Comparison of ENCODE assay signal across 8 cellular contexts in the genomic region with DNA sequence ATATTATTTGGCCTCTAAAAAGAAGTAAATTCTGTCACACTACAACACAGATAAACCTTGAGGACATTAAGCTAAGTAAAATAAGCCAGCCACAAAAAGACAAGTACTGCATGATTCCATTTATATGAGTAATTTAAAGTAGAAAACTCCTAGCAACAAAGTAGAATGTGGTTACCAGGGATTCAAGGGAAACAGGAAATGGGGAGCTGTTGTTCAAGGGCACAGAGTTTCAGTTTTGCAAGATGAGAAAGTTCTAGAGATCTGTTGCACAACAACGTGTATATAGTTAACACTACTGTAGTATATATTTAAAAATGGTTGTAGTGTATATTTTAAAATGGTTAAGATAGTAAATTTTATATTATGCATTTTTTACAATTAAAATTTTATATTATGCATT. TPM values are rescaled to one million over a fixed set of nuclear protein-coding genes. Genes with fewer than 3 reads are reported as not detected.
A peak's percentile ranks its signal among the peaks of the same experiment; 100 is the strongest.
DNase-seq lines count a peak whose midpoint lies in the region; ATAC-seq and TF ChIP-seq lines count a peak whose summit lies in the region.

No MANE protein-coding gene starts in this region.

- H3K27me3 Mint-ChIP-seq in Calu3 (ENCODE audit: unreplicated experiment) = no peaks in the 10 kb centered on the region
- H3K27me3 Mint-ChIP-seq in central memory CD8-positive, alpha-beta T cell = no peaks in the 10 kb centered on the region
- H3K27me3 Mint-ChIP-seq in naive thymus-derived CD8-positive, alpha-beta T cell = no peaks in the 10 kb centered on the region

- BruUV-seq in Calu3 (replicated peaks; lab: Mats Ljungman, UMichigan) = no TSS peak

- no peak for TF ChIP-seq POLR2A in NB4 (IDR thresholded peaks at IDR 0.05; ENCODE audit: extremely low read depth, insufficient read length)

- no peaks in the 10 kb centered on the region for H3K9me3 Mint-ChIP-seq in Calu3 (ENCODE audit: low read depth, unreplicated experiment)
- no peaks in the 10 kb centered on the region for H3K9me3 Mint-ChIP-seq in central memory CD8-positive, alpha-beta T cell
- H3K9me3 Mint-ChIP-seq in naive thymus-derived CD8-positive, alpha-beta T cell = no peaks in the 10 kb centered on the region

- H3K27ac Mint-ChIP-seq in Calu3 (ENCODE audit: unreplicated experiment) = peak overlapping the region; percentile 68
- H3K27ac Mint-ChIP-seq in central memory CD8-positive, alpha-beta T cell (ENCODE audit: low read depth) = peak overlapping the region; percentile 52
- peak overlapping the region in 7 of 10 donors; percentile 1 to 92 (median 81) for H3K27ac Mint-ChIP-seq in naive thymus-derived CD8-positive, alpha-beta T cell

- no peak overlapping the region for H3K4me3 ChIP-seq in NB4 (ENCODE audit: low read depth, low read length)

- intact Hi-C loops in Calu3 (cut with micrococcal nuclease; ENCODE audit: unreplicated experiment) = no loop called here

- CTCF ChIA-PET in Calu3 (lab: Charles Lee) = interaction anchor here (0.6 kb wide), 1 partner anchor 65 kb away, joined by 5 read pairs; no protein-coding TSS in a partner anchor

- peaks cover 63% of the 10 kb centered on the region for H3K36me3 Mint-ChIP-seq in Calu3 (ENCODE audit: insufficient read depth, unreplicated experiment)
- H3K36me3 Mint-ChIP-seq in central memory CD8-positive, alpha-beta T cell (ENCODE audit: insufficient read depth) = peaks cover 72% of the 10 kb centered on the region
- peaks cover 0 to 87% (median 21%) of the 10 kb centered on the region in 3 donors for H3K36me3 Mint-ChIP-seq in naive thymus-derived CD8-positive, alpha-beta T cell

- peak; percentile 1 for DNase-seq in Calu3
- DNase-seq in NB4 (ENCODE audit: low read depth) = peak; percentile 79
- no peak for DNase-seq in central memory CD8-positive, alpha-beta T cell (ENCODE audit: low spot score in 2 of 2)
- peak in 2 of 10 donors; percentile 17 to 31 for DNase-seq in naive thymus-derived CD8-positive, alpha-beta T cell
- DNase-seq in HuH-7.5 (ENCODE audit: low spot score) = no peak

- POLR2A ChIA-PET in naive thymus-derived CD8-positive, alpha-beta T cell (lab: Charles Lee) = no interaction called here

- ATAC-seq in central memory CD8-positive, alpha-beta T cell (replicated peaks; ENCODE audit: extremely low read depth, poor library complexity, severe bottlenecking) = no peak
- peak; percentile 25 to 33 for ATAC-seq in naive thymus-derived CD8-positive, alpha-beta T cell
- ATAC-seq in GM21526 (IDR thresholded peaks at IDR 0.05; ENCODE audit: low FRiP score, unreplicated experiment) (no peak), GM21367 (IDR thresholded peaks at IDR 0.05; ENCODE audit: unreplicated experiment) (no peak), GM19324 (IDR thresholded peaks at IDR 0.05; ENCODE audit: low FRiP score, unreplicated experiment) (no peak)

- peak overlapping the region; percentile 40 for H3K4me3 Mint-ChIP-seq in Calu3 (ENCODE audit: low read depth, unreplicated experiment)
- H3K4me3 Mint-ChIP-seq in central memory CD8-positive, alpha-beta T cell = no peak overlapping the region
- H3K4me3 Mint-ChIP-seq in naive thymus-derived CD8-positive, alpha-beta T cell = peak overlapping the region in 8 of 10 donors; percentile 23 to 63 (median 54)

- TF ChIP-seq CTCF in Calu3 (IDR thresholded peaks at IDR 0.05; ENCODE audit: unreplicated experiment) (no peak), NB4 (IDR thresholded peaks at IDR 0.05; ENCODE audit: low read depth, low read length) (no peak)

- H3K4me1 Mint-ChIP-seq in Calu3 (ENCODE audit: low read depth, unreplicated experiment) = peaks cover 25% of the 10 kb centered on the region
- peaks cover 22% of the 10 kb centered on the region for H3K4me1 Mint-ChIP-seq in central memory CD8-positive, alpha-beta T cell
- H3K4me1 Mint-ChIP-seq in naive thymus-derived CD8-positive, alpha-beta T cell = peaks cover 8 to 26% (median 21%) of the 10 kb centered on the region in 4 donors

RNA-seq across cellular contexts. Expression of gene SEC31A, which starts 25.4 kb away (rescaled TPM):
- 106 and 108 TPM in 2 replicates for total RNA-seq in Calu3 (2022)
- 100 to 1,000 TPM; 130 to 145 TPM for total RNA-seq in naive thymus-derived CD8-positive, alpha-beta T cell
- polyA plus RNA-seq in naive thymus-derived CD8-positive, alpha-beta T cell = 100 to 1,000 TPM; 101 to 131 (median 112) TPM

RNA-seq across cellular contexts. Expression of gene THAP9, which starts 34.9 kb away (rescaled TPM):
- total RNA-seq in Calu3 (2022) = 4.7 and 7.2 TPM in 2 replicates
- total RNA-seq in naive thymus-derived CD8-positive, alpha-beta T cell = 1 to 10 TPM; 4.1 to 6.0 TPM
- polyA plus RNA-seq in naive thymus-derived CD8-positive, alpha-beta T cell = 1 to 10 TPM; 1.6 to 2.9 (median 1.7) TPM

Comparison
In these comparisons a context has a peak if more than half of its experiments do, and no peak if none do; other contexts are left out.
1. DNase-seq: peak in Calu3 (single experiment) and NB4 (single experiment); none in central memory CD8-positive, alpha-beta T cell (0 of 2) and HuH-7.5 (single experiment).
2. ATAC-seq: peak in naive thymus-derived CD8-positive, alpha-beta T cell (2 of 2); none in central memory CD8-positive, alpha-beta T cell (single experiment), GM21526 (single experiment), GM21367 (single experiment) and GM19324 (single experiment).
3. Peak in every context shown above with its lines, with median percentiles within 50 percentile points of each other: H3K27ac Mint-ChIP-seq.